18 cellular contexts compared by ENCODE assay signal in genomic region chr10:7319632-7320031, GRCh38.
DNase-seq lines count a peak whose midpoint lies in the region; ATAC-seq and TF ChIP-seq lines count a peak whose summit lies in the region.
"Had no signal": no experiment of that assay in that cellular context is flagged by ENCODE, and none has a peak within 500 bp of the region (broad histone marks: within the 10 kb centered on the region; RNA-seq: fewer than 3 reads in every experiment).

No MANE protein-coding gene starts in this region.

- peaks cover 57% of the 10 kb centered on the region for H4K20me1 ChIP-seq in BLaER1

- peak overlapping the region; percentile 40 for H3K4me2 ChIP-seq in BLaER1

- DNase-seq in CD4-positive, CD25-positive, alpha-beta regulatory T cell: no peak
- no peak for DNase-seq in activated CD8-positive, alpha-beta T cell treated with anti-CD3 and anti-CD28 coated beads for 36 hours
- no peak for DNase-seq in naive thymus-derived CD4-positive, alpha-beta T cell
- DNase-seq in NCI-H187 (lab: John Stamatoyannopoulos, UW): no peak
- no peak for DNase-seq in amygdala (lab: John Stamatoyannopoulos, UW)
- no peak for DNase-seq in A172 (ENCODE audit: low spot score)
- DNase-seq: activated gamma-delta T cell treated with Interleukin-2 at 50 U/mL for 16 hours, BE2C, GF-D8, head of caudate nucleus, NCI-H1092 treated with DMSO at 0.1 percent for 48 hours, NCI-H2107, NCI-H510A treated with DMSO at 0.1 percent for 48 hours, retina, SW 1271 had no signal

- H3K4me1 Mint-ChIP-seq in CD4-positive, CD25-positive, alpha-beta regulatory T cell: peaks cover 19 to 50% (median 47%) of the 10 kb centered on the region in 4 donors
- peaks cover 54% of the 10 kb centered on the region for H3K4me1 Mint-ChIP-seq in activated CD8-positive, alpha-beta T cell treated with anti-CD3 and anti-CD28 coated beads for 36 hours (ENCODE audit: low read depth)
- H3K4me1 Mint-ChIP-seq in naive thymus-derived CD4-positive, alpha-beta T cell: peaks cover 40 to 83% (median 74%) of the 10 kb centered on the region in 7 donors

- no peaks in the 10 kb centered on the region for H3K27me3 Mint-ChIP-seq in CD4-positive, CD25-positive, alpha-beta regulatory T cell
- no peaks in the 10 kb centered on the region for H3K27me3 Mint-ChIP-seq in activated CD8-positive, alpha-beta T cell treated with anti-CD3 and anti-CD28 coated beads for 36 hours
- no peaks in the 10 kb centered on the region for H3K27me3 Mint-ChIP-seq in naive thymus-derived CD4-positive, alpha-beta T cell
- H3K27me3 Mint-ChIP-seq: brain had no signal

- H3K27ac ChIP-seq in BLaER1: peak overlapping the region; percentile 15; the same call in 1 of the 2 replicates
- H3K27ac ChIP-seq in CD4-positive, CD25-positive, alpha-beta regulatory T cell (ENCODE audit: insufficient read depth, low read length, poor library complexity, severe bottlenecking): no peak overlapping the region
- H3K27ac ChIP-seq in naive thymus-derived CD4-positive, alpha-beta T cell (ENCODE audit: low read depth, low read length): no peak overlapping the region

- CTCF ChIA-PET in activated CD8-positive, alpha-beta T cell treated with anti-CD3 and anti-CD28 coated beads for 36 hours (lab: Charles Lee): interaction anchor here (0.7 kb wide), 1 partner anchor 88 kb away, joined by 3 read pairs; no protein-coding TSS in a partner anchor
- CTCF ChIA-PET in naive thymus-derived CD4-positive, alpha-beta T cell (lab: Charles Lee): no interaction called here

- peaks cover 33% of the 10 kb centered on the region for H3K4me1 ChIP-seq in BLaER1
- peaks cover 3% of the 10 kb centered on the region for H3K4me1 ChIP-seq in CD4-positive, CD25-positive, alpha-beta regulatory T cell (ENCODE audit: control insufficient read depth, insufficient read depth, low read length, poor library complexity, severe bottlenecking)
- peaks cover 23 to 33% of the 10 kb centered on the region in 2 donors for H3K4me1 ChIP-seq in naive thymus-derived CD4-positive, alpha-beta T cell (ENCODE audit: control insufficient read depth in 2 of 2, insufficient read depth in 2 of 2, low read length in 2 of 2)
- H3K4me1 ChIP-seq: BE2C had no signal

- no peaks in the 10 kb centered on the region for H3K27me3 ChIP-seq in BLaER1
- no peaks in the 10 kb centered on the region for H3K27me3 ChIP-seq in CD4-positive, CD25-positive, alpha-beta regulatory T cell (ENCODE audit: control insufficient read depth, insufficient read depth, low read length)
- H3K27me3 ChIP-seq in naive thymus-derived CD4-positive, alpha-beta T cell (ENCODE audit: control insufficient read depth in 2 of 2, insufficient read depth in 2 of 2, low read length in 2 of 2): no peaks in the 10 kb centered on the region
- H3K27me3 ChIP-seq: BE2C had no signal

- H3K9me3 ChIP-seq in BLaER1: peaks cover 32% of the 10 kb centered on the region
- H3K9me3 ChIP-seq in CD4-positive, CD25-positive, alpha-beta regulatory T cell (ENCODE audit: control insufficient read depth in 2 of 2, low read length in 2 of 2): no peaks in the 10 kb centered on the region
- H3K9me3 ChIP-seq in naive thymus-derived CD4-positive, alpha-beta T cell (ENCODE audit: control insufficient read depth in 2 of 3, low read length in 3 of 3): no peaks in the 10 kb centered on the region
- H3K9me3 ChIP-seq: BE2C had no signal

- H3K9me3 Mint-ChIP-seq in CD4-positive, CD25-positive, alpha-beta regulatory T cell: peaks cover 0 to 11% (median 4%) of the 10 kb centered on the region in 7 donors
- peaks cover 14% of the 10 kb centered on the region for H3K9me3 Mint-ChIP-seq in activated CD8-positive, alpha-beta T cell treated with anti-CD3 and anti-CD28 coated beads for 36 hours
- peaks cover 0 to 20% (median 9%) of the 10 kb centered on the region in 11 donors for H3K9me3 Mint-ChIP-seq in naive thymus-derived CD4-positive, alpha-beta T cell

- peaks cover 69% of the 10 kb centered on the region for H3K36me3 ChIP-seq in BLaER1
- H3K36me3 ChIP-seq in CD4-positive, CD25-positive, alpha-beta regulatory T cell (ENCODE audit: control insufficient read depth, insufficient read depth, low read length): no peaks in the 10 kb centered on the region
- no peaks in the 10 kb centered on the region for H3K36me3 ChIP-seq in naive thymus-derived CD4-positive, alpha-beta T cell (ENCODE audit: control insufficient read depth in 2 of 3, insufficient read depth in 3 of 3, low read length in 3 of 3)
- H3K36me3 ChIP-seq: BE2C had no signal

- no peak overlapping the region for H3K9ac ChIP-seq in BLaER1

- H3K4me3 ChIP-seq in BLaER1: no peak overlapping the region
- H3K4me3 ChIP-seq in CD4-positive, CD25-positive, alpha-beta regulatory T cell (ENCODE audit: low read depth, low read length): no peak overlapping the region
- H3K4me3 ChIP-seq in naive thymus-derived CD4-positive, alpha-beta T cell (ENCODE audit: low read length): no peak overlapping the region

- H3K4me3 Mint-ChIP-seq in CD4-positive, CD25-positive, alpha-beta regulatory T cell: no peak overlapping the region
- H3K4me3 Mint-ChIP-seq in activated CD8-positive, alpha-beta T cell treated with anti-CD3 and anti-CD28 coated beads for 36 hours: no peak overlapping the region
- H3K4me3 Mint-ChIP-seq in naive thymus-derived CD4-positive, alpha-beta T cell: peak overlapping the region; percentile 41 to 84 (median 67)

- peak overlapping the region; percentile 48 to 92 (median 57) for H3K27ac Mint-ChIP-seq in CD4-positive, CD25-positive, alpha-beta regulatory T cell
- H3K27ac Mint-ChIP-seq in activated CD8-positive, alpha-beta T cell treated with anti-CD3 and anti-CD28 coated beads for 36 hours: peak overlapping the region; percentile 4
- peak overlapping the region in 8 of 9 donors; percentile 31 to 90 (median 76) for H3K27ac Mint-ChIP-seq in naive thymus-derived CD4-positive, alpha-beta T cell

- ATAC-seq in CD4-positive, CD25-positive, alpha-beta regulatory T cell (ENCODE audit: low read depth in 2 of 2): no peak
- no peak for ATAC-seq in activated CD8-positive, alpha-beta T cell treated with anti-CD3 and anti-CD28 coated beads for 36 hours
- ATAC-seq in naive thymus-derived CD4-positive, alpha-beta T cell: no peak
- ATAC-seq: left lobe of liver had no signal

- POLR2A ChIA-PET in activated CD8-positive, alpha-beta T cell treated with anti-CD3 and anti-CD28 coated beads for 36 hours (lab: Charles Lee): no interaction called here
- POLR2A ChIA-PET in naive thymus-derived CD4-positive, alpha-beta T cell (lab: Charles Lee): interaction anchor here (1.0 kb wide), 1 partner anchor 127 kb away, joined by 4 read pairs; no protein-coding TSS in a partner anchor

- H3K36me3 Mint-ChIP-seq in CD4-positive, CD25-positive, alpha-beta regulatory T cell: peaks cover 12% of the 10 kb centered on the region
- H3K36me3 Mint-ChIP-seq in activated CD8-positive, alpha-beta T cell treated with anti-CD3 and anti-CD28 coated beads for 36 hours (ENCODE audit: low read depth): peaks cover 37% of the 10 kb centered on the region
- peaks cover 0 to 47% (median 30%) of the 10 kb centered on the region in 5 donors for H3K36me3 Mint-ChIP-seq in naive thymus-derived CD4-positive, alpha-beta T cell

- TF ChIP-seq CTCF in activated CD8-positive, alpha-beta T cell treated with anti-CD3 and anti-CD28 coated beads for 36 hours (IDR thresholded peaks at IDR 0.05): no peak

- intact Hi-C loops in activated CD8-positive, alpha-beta T cell treated with anti-CD3 and anti-CD28 coated beads for 36 hours (cut with micrococcal nuclease): no loop called here
- intact Hi-C loops in naive thymus-derived CD4-positive, alpha-beta T cell (cut with micrococcal nuclease): loop anchor here in 1 of 2 donors (2.0 to 5.0 kb wide), 2 partner anchors 17 to 88 kb away; no protein-coding TSS in a partner anchor

Comparison
In these comparisons a context has a peak if more than half of its experiments do, and no peak if none do; other contexts are left out.
1. H3K27ac Mint-ChIP-seq: peak in every context shown above with its lines; median percentile 76 in naive thymus-derived CD4-positive, alpha-beta T cell; 57 in CD4-positive, CD25-positive, alpha-beta regulatory T cell; 4 in activated CD8-positive, alpha-beta T cell treated with anti-CD3 and anti-CD28 coated beads for 36 hours.
2. H3K4me3 Mint-ChIP-seq: peak in naive thymus-derived CD4-positive, alpha-beta T cell (10 of 10); none in CD4-positive, CD25-positive, alpha-beta regulatory T cell (0 of 4) and activated CD8-positive, alpha-beta T cell treated with anti-CD3 and anti-CD28 coated beads for 36 hours (single experiment).